12 cellular contexts compared by ENCODE assay signal in genomic region chr3:103991461-103992115, GRCh38.
A peak's percentile ranks its signal among the peaks of the same experiment; 100 is the strongest.
DNase-seq lines count a peak whose midpoint lies in the region; ATAC-seq, FAIRE-seq and TF ChIP-seq lines count a peak whose summit lies in the region.
"Had no signal": no experiment of that assay in that cellular context is flagged by ENCODE, and none has a peak within 500 bp of the region (broad histone marks: within the 10 kb centered on the region; RNA-seq: fewer than 3 reads in every experiment).

No MANE protein-coding gene starts in this region.

- ATAC-seq in omental fat pad (ENCODE audit: low FRiP score), result no peak
- no peak for ATAC-seq in HG03175 (IDR thresholded peaks at IDR 0.05; ENCODE audit: unreplicated experiment)
- no peak for ATAC-seq in GM21529 (IDR thresholded peaks at IDR 0.05; ENCODE audit: unreplicated experiment)
- ATAC-seq: psoas muscle had no signal

- H3K27me3 ChIP-seq in bronchial epithelial cell (ENCODE audit: control insufficient read depth, insufficient read depth, low read length), result no peaks in the 10 kb centered on the region

- FAIRE-seq in bronchial epithelial cell (lab: Jason Lieb, UNC), result no peak

- DNase-seq in NCI-H1694 (lab: John Stamatoyannopoulos, UW) (peak; percentile 18), NCI-H1694 treated with DMSO at 0.1 percent for 48 hours (lab: John Stamatoyannopoulos, UW) (no peak), M059J (ENCODE audit: low read depth) (peak; percentile 43), bronchial epithelial cell (ENCODE audit: low read depth) (peak; percentile 16), renal cortical epithelial cell (ENCODE audit: low read depth) (peak; percentile 16), omental fat pad (ENCODE audit: low spot score) (no peak)
- DNase-seq: activated gamma-delta T cell treated with Interleukin-2 at 50 U/mL for 16 hours; psoas muscle; stimulated activated naive CD4-positive, alpha-beta T cell had no signal

- no peaks in the 10 kb centered on the region for H3K36me3 ChIP-seq in bronchial epithelial cell (ENCODE audit: control insufficient read depth, insufficient read depth, low read length)

- TF ChIP-seq CTCF in bronchial epithelial cell (IDR thresholded peaks at IDR 0.05; ENCODE audit: insufficient read depth, low read length, severe bottlenecking), result peak; percentile 55
- no peak for TF ChIP-seq CTCF in omental fat pad (IDR thresholded peaks at IDR 0.05)

- H3K4me3 ChIP-seq in bronchial epithelial cell (ENCODE audit: low read depth, low read length), result no peak overlapping the region
- H3K4me3 ChIP-seq: psoas muscle, SK-N-MC had no signal

Comparison
In these comparisons a context has a peak if more than half of its experiments do, and no peak if none do; other contexts are left out.
1. DNase-seq: peak in NCI-H1694 (single experiment), M059J (single experiment), bronchial epithelial cell (single experiment) and renal cortical epithelial cell (single experiment); none in NCI-H1694 treated with DMSO at 0.1 percent for 48 hours (single experiment) and omental fat pad (single experiment).